Comparison of ENCODE assay signal across 22 cellular contexts in genomic region chr7:92914645-92915044, GRCh38.
"Had no signal": no experiment of that assay in that cellular context is flagged by ENCODE, and none has a peak within 500 bp of the region (broad histone marks: within the 10 kb centered on the region; RNA-seq: fewer than 3 reads in every experiment).

No MANE protein-coding gene starts in this region.

- H3K27me3 ChIP-seq: ovary, right atrium auricular region, right lobe of liver, suprapubic skin, tibial artery, upper lobe of right lung had no signal

- H3K36me3 ChIP-seq: left ventricle myocardium inferior, ovary, right atrium auricular region, right lobe of liver, suprapubic skin, thoracic aorta, tibial artery, upper lobe of right lung had no signal

- H3K4me3 ChIP-seq: left ventricle myocardium inferior, lung, ovary, right atrium auricular region, right lobe of liver, suprapubic skin, thoracic aorta, tibial artery, upper lobe of right lung had no signal

- H3K27ac ChIP-seq: left ventricle myocardium inferior, ovary, right atrium auricular region, right lobe of liver, suprapubic skin, thoracic aorta, tibial artery, upper lobe of right lung had no signal

- H3K4me1 ChIP-seq: right atrium auricular region, right lobe of liver, upper lobe of right lung had no signal

- H3K9me3 Mint-ChIP-seq: immature natural killer cell; memory B cell; naive thymus-derived CD8-positive, alpha-beta T cell; stimulated activated naive CD8-positive, alpha-beta T cell treated with anti-CD3 and anti-CD28 coated beads, Interleukin-15, Interleukin-2, amounts not matched to agents 100 ng/mL and 50 ng/mL, for 24 hours had no signal

- H3K9me3 ChIP-seq: left ventricle myocardium inferior, ovary, right atrium auricular region, right lobe of liver, suprapubic skin, thoracic aorta, tibial artery, upper lobe of right lung had no signal

- H3K4me1 Mint-ChIP-seq: immature natural killer cell; memory B cell; naive thymus-derived CD8-positive, alpha-beta T cell had no signal

- H3K27me3 Mint-ChIP-seq: memory B cell; naive thymus-derived CD8-positive, alpha-beta T cell; progenitor cell of endocrine pancreas; stimulated activated naive CD8-positive, alpha-beta T cell treated with anti-CD3 and anti-CD28 coated beads, Interleukin-15, Interleukin-2, amounts not matched to agents 100 ng/mL and 50 ng/mL, for 24 hours had no signal

- H3K27ac Mint-ChIP-seq: immature natural killer cell; memory B cell; naive thymus-derived CD8-positive, alpha-beta T cell; progenitor cell of endocrine pancreas; stimulated activated naive CD8-positive, alpha-beta T cell treated with anti-CD3 and anti-CD28 coated beads, Interleukin-15, Interleukin-2, amounts not matched to agents 100 ng/mL and 50 ng/mL, for 24 hours had no signal

- DNase-seq: hypothalamus; immature natural killer cell; kidney; left ventricle myocardium inferior; naive thymus-derived CD8-positive, alpha-beta T cell; ovary; right lobe of liver; stimulated activated CD4-positive, alpha-beta T cell treated with anti-CD3 and anti-CD28 coated beads, Interleukin-12 subunit alpha, Interleukin-12 subunit beta, amount 100 ng/mL, for 4 hours; stimulated activated CD4-positive, alpha-beta T cell treated with anti-CD3 and anti-CD28 coated beads, Interleukin-15, amount 100 ng/mL, for 24 hours; stimulated activated CD4-positive, alpha-beta T cell treated with anti-CD3 and anti-CD28 coated beads, Interleukin-2, amount 100 ng/mL, for 24 hours; stimulated activated CD4-positive, alpha-beta T cell treated with anti-CD3 and anti-CD28 coated beads, Interleukin-4, amount 100 ng/mL, for 1 hour; stimulated activated naive CD4-positive, alpha-beta T cell; tibial artery; trophoblast cell; upper lobe of right lung had no signal

- H3K36me3 Mint-ChIP-seq: immature natural killer cell; memory B cell; naive thymus-derived CD8-positive, alpha-beta T cell had no signal

- ATAC-seq: naive thymus-derived CD8-positive, alpha-beta T cell; right lobe of liver; upper lobe of right lung had no signal

- H3K4me3 Mint-ChIP-seq: immature natural killer cell; memory B cell; naive thymus-derived CD8-positive, alpha-beta T cell; stimulated activated naive CD8-positive, alpha-beta T cell treated with anti-CD3 and anti-CD28 coated beads, Interleukin-15, Interleukin-2, amounts not matched to agents 100 ng/mL and 50 ng/mL, for 24 hours had no signal
